In genomic region chr17:76166906-76167305, GRCh38 we compare ENCODE assay signal across 24 cellular contexts.
DNase-seq lines count a peak whose midpoint lies in the region; ATAC-seq, FAIRE-seq and TF ChIP-seq lines count a peak whose summit lies in the region.
"Had no signal": no experiment of that assay in that cellular context is flagged by ENCODE, and none has a peak within 500 bp of the region (broad histone marks: within the 10 kb centered on the region; RNA-seq: fewer than 3 reads in every experiment).

No MANE protein-coding gene starts in this region.

- peak overlapping the region; percentile 91 for H3K27ac ChIP-seq in caudate nucleus (ENCODE audit: low read depth, low read length)

- no peak for ATAC-seq in SK-N-SH treated with all-trans-retinoic acid at 6 μM for 48 hours
- ATAC-seq: GM12878, HCT116 had no signal

- intact Hi-C loops in head of caudate nucleus (cut with DNase I), result no loop called here

- FAIRE-seq in RCC 7860 (lab: Jason Lieb, UNC), result no peak
- FAIRE-seq: A204.1, GM12878 had no signal

- peak; percentile 88 for DNase-seq in COLO829 (ENCODE audit: low spot score)
- peak in 8 of 61 donors; percentile 9 to 45 (median 24) for DNase-seq in caudate nucleus (lab: John Stamatoyannopoulos, UW)
- peak in 33 of 42 donors; percentile 19 to 77 (median 47) for DNase-seq in head of caudate nucleus
- peak; percentile 24 for DNase-seq in putamen (ENCODE audit: low spot score)
- DNase-seq in RCC 7860 (ENCODE audit: low spot score), result no peak
- DNase-seq in amniotic stem cell (lab: John Stamatoyannopoulos, UW), result no peak
- no peak for DNase-seq in NOMO-1 treated with dmso at 0.1 percent for 144 hours (lab: John Stamatoyannopoulos, UW; ENCODE audit: unreplicated experiment)
- DNase-seq: Caco-2; CD4-positive, CD25-positive, alpha-beta regulatory T cell; DMS 273 treated with DMSO at 0.1 percent for 48 hours; DND-41; GOT3; Karpas-422; MV-4-11; NCI-H1105 treated with DMSO at 0.1 percent for 48 hours; NCI-H2029 treated with DMSO at 0.1 percent for 48 hours; NCI-H345; NCI-H524 treated with DMSO at 0.1 percent for 48 hours; NCI-H82; Right ventricle myocardium superior had no signal

TF ChIP-seq in SK-N-SH treated with all-trans-retinoic acid at 6 μM for 48 hours, 23 proteins besides CTCF, POLR2A, EP300 and RAD21:
- no peak for TF ChIP-seq ZFP3 (CRISPR knock-in tag; IDR thresholded peaks at IDR 0.05)
- TF ChIP-seq TSHZ2 (CRISPR knock-in tag; IDR thresholded peaks at IDR 0.05), result no peak
- no peak for TF ChIP-seq ESRRG (CRISPR knock-in tag; IDR thresholded peaks at IDR 0.05)
- TF ChIP-seq PPARA (CRISPR knock-in tag; IDR thresholded peaks at IDR 0.05; ENCODE audit: borderline replicate concordance), result no peak
- no peak for TF ChIP-seq OSR1 (CRISPR knock-in tag; IDR thresholded peaks at IDR 0.05)
- no peak for TF ChIP-seq ZNF8 (CRISPR knock-in tag; IDR thresholded peaks at IDR 0.05)
- TF ChIP-seq RARB (CRISPR knock-in tag; IDR thresholded peaks at IDR 0.05), result no peak
- no peak for TF ChIP-seq ZNF70 (CRISPR knock-in tag; IDR thresholded peaks at IDR 0.05)
- TF ChIP-seq CSRNP3 (CRISPR knock-in tag; IDR thresholded peaks at IDR 0.05), result no peak
- no peak for TF ChIP-seq BACH2 (CRISPR knock-in tag; IDR thresholded peaks at IDR 0.05; ENCODE audit: borderline replicate concordance)
- TF ChIP-seq CREB5 (CRISPR knock-in tag; IDR thresholded peaks at IDR 0.05; ENCODE audit: low read depth), result no peak
- TF ChIP-seq GLIS3 (CRISPR knock-in tag; IDR thresholded peaks at IDR 0.05), result no peak
- TF ChIP-seq SNAI2 (CRISPR knock-in tag; IDR thresholded peaks at IDR 0.05), result no peak
- TF ChIP-seq PATZ1 (CRISPR knock-in tag; IDR thresholded peaks at IDR 0.05; ENCODE audit: borderline replicate concordance), result no peak
- TF ChIP-seq CSDC2 (CRISPR knock-in tag; IDR thresholded peaks at IDR 0.05), result no peak
- TF ChIP-seq ISL1 (CRISPR knock-in tag; IDR thresholded peaks at IDR 0.05), result no peak
- no peak for TF ChIP-seq POU6F1 (CRISPR knock-in tag; IDR thresholded peaks at IDR 0.05; ENCODE audit: borderline replicate concordance, low read depth)
- TF ChIP-seq ZFP30 (CRISPR knock-in tag; IDR thresholded peaks at IDR 0.05), result no peak
- no peak for TF ChIP-seq TOX (CRISPR knock-in tag; IDR thresholded peaks at IDR 0.05; ENCODE audit: borderline replicate concordance)
TF ChIP-seq in SK-N-SH treated with all-trans-retinoic acid at 6 μM for 48 hours: peak in this region for 0.

Comparison
In these comparisons a context has a peak if more than half of its experiments do, and no peak if none do; other contexts are left out.
1. DNase-seq: peak in COLO829 (single experiment), head of caudate nucleus (33 of 42) and putamen (single experiment); none in RCC 7860 (single experiment), amniotic stem cell (single experiment) and NOMO-1 treated with dmso at 0.1 percent for 144 hours (single experiment).